ENCODE assay signal across 14 cellular contexts in the genomic region with DNA sequence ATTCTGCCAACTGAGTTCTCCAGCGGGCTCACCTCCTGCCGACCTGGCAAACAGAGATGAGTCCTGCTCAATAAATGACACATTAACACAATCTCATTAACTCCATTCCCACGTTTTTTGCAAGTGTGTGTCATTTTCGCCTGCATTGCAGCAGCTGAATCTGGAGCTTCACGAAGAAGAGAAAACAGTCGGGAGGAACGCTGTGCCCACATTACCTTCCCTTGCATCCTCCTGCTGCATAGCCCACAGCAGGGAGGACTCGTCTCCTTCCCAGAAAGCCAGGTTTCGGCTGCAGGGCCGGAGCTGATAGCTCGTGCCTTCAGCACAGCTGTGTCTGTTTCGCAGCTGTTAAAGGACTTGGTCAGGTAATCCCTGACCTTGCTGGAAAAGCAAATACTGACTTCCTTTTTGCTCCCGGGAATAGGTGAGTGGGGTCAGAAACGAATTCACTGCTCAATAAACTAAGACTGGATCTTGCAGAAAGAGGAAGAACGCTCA. TPM values are rescaled to one million over a fixed set of nuclear protein-coding genes. Genes with fewer than 3 reads are reported as not detected.
DNase-seq lines count a peak whose midpoint lies in the region; ATAC-seq and TF ChIP-seq lines count a peak whose summit lies in the region.
"Had no signal": no experiment of that assay in that cellular context is flagged by ENCODE, and none has a peak within 500 bp of the region (broad histone marks: within the 10 kb centered on the region; RNA-seq: fewer than 3 reads in every experiment).

No MANE protein-coding gene starts in this region.

- no peak overlapping the region for H3K4ac ChIP-seq in neuronal stem cell (ENCODE audit: low read length)

- no peak for TF ChIP-seq CTCF in epithelial cell of proximal tubule (conservative IDR thresholded peaks at IDR 0.05; ENCODE audit: low read depth, low read length)

- H3K27me3 Mint-ChIP-seq in activated T-cell treated with anti-CD3 and anti-CD28 coated beads, Interleukin-2, amount 50 U/mL, for 72 hours (ENCODE audit: low read depth): peaks cover 9% of the 10 kb centered on the region
- H3K27me3 Mint-ChIP-seq in activated T-cell treated with anti-CD3 and anti-CD28 coated beads, Interleukin-2, amount 50 U/mL, for 24 hours: peaks cover 28% of the 10 kb centered on the region

- H3K4me1 Mint-ChIP-seq in activated T-cell treated with anti-CD3 and anti-CD28 coated beads, Interleukin-2, amount 50 U/mL, for 72 hours (ENCODE audit: low read depth): no peaks in the 10 kb centered on the region
- no peaks in the 10 kb centered on the region for H3K4me1 Mint-ChIP-seq in activated T-cell treated with anti-CD3 and anti-CD28 coated beads, Interleukin-2, amount 50 U/mL, for 24 hours (ENCODE audit: low read depth)

- H3K18ac ChIP-seq in neuronal stem cell (ENCODE audit: low read length): peak overlapping the region; percentile 49

- H2BK12ac ChIP-seq in neuronal stem cell (ENCODE audit: low read length): no peak overlapping the region

- peaks cover 0 to 41% (median 6%) of the 10 kb centered on the region in 3 experiments for H3K27me3 ChIP-seq in neuronal stem cell (ENCODE audit: control insufficient read depth in 3 of 3, insufficient read depth in 3 of 3, low read depth in 1 of 3, low read length in 3 of 3)
- H3K27me3 ChIP-seq: SJSA1 had no signal

- no peaks in the 10 kb centered on the region for H3K9me3 ChIP-seq in neuronal stem cell (replicated peaks in 1 of 2; ENCODE audit: control insufficient read depth in 2 of 2, insufficient read depth in 1 of 2, low read depth in 1 of 2, low read length in 2 of 2)
- H3K9me3 ChIP-seq: SJSA1 had no signal

- no peak overlapping the region for H3K14ac ChIP-seq in neuronal stem cell (ENCODE audit: low read length)

- H2BK5ac ChIP-seq in neuronal stem cell (ENCODE audit: low read length): no peak overlapping the region

- ATAC-seq in activated T-cell treated with anti-CD3 and anti-CD28 coated beads, Interleukin-2, amount 50 U/mL, for 72 hours (replicated peaks in 1 of 2): no peak
- ATAC-seq in GM18505 (IDR thresholded peaks at IDR 0.05; ENCODE audit: unreplicated experiment) (no peak), GM21825 (IDR thresholded peaks at IDR 0.05; ENCODE audit: unreplicated experiment) (no peak)
- ATAC-seq: CD8-positive, alpha-beta T cell had no signal

- DNase-seq in DMS153 treated with DMSO at 0.1 percent for 48 hours (lab: John Stamatoyannopoulos, UW; ENCODE audit: unreplicated experiment) (peak; percentile 23), NCI-H69 (lab: John Stamatoyannopoulos, UW) (peak; percentile 71), epithelial cell of proximal tubule (ENCODE audit: low read depth) (no peak), neuronal stem cell (ENCODE audit: low spot score) (no peak)
- no peak for DNase-seq in activated T-cell treated with anti-CD3 and anti-CD28 coated beads, Interleukin-2, amount 50 U/mL, for 72 hours
- no peak for DNase-seq in activated T-cell treated with anti-CD3 and anti-CD28 coated beads, Interleukin-2, amount 50 U/mL, for 24 hours
- DNase-seq: activated CD4-positive, alpha-beta T cell treated with anti-CD3 and anti-CD28 coated beads for 1 hour; activated gamma-delta T cell; CD8-positive, alpha-beta T cell; NCI-H2107; stimulated activated CD4-positive, alpha-beta T cell treated with anti-CD3 and anti-CD28 coated beads, Interleukin-15, amount 100 ng/mL, for 24 hours had no signal

- H3K4me2 ChIP-seq in neuronal stem cell (ENCODE audit: insufficient read depth, low read length, poor library complexity, severe bottlenecking): peak overlapping the region; percentile 55

- no peak overlapping the region for H4K91ac ChIP-seq in neuronal stem cell (ENCODE audit: low read depth, low read length, poor library complexity)

- H3K27ac Mint-ChIP-seq in activated T-cell treated with anti-CD3 and anti-CD28 coated beads, Interleukin-2, amount 50 U/mL, for 72 hours: no peak overlapping the region
- no peak overlapping the region for H3K27ac Mint-ChIP-seq in activated T-cell treated with anti-CD3 and anti-CD28 coated beads, Interleukin-2, amount 50 U/mL, for 24 hours
- H3K27ac Mint-ChIP-seq: CD8-positive, alpha-beta T cell had no signal

- peak overlapping the region; percentile 68 for H2AFZ ChIP-seq in neuronal stem cell (ENCODE audit: low read length)

- TF ChIP-seq POLR2A in GM18505 (IDR thresholded peaks at IDR 0.05; ENCODE audit: borderline replicate concordance, extremely low read depth, insufficient read depth, insufficient read length): no peak

- H3K79me1 ChIP-seq in neuronal stem cell (ENCODE audit: low read depth, low read length): no peaks in the 10 kb centered on the region

- H4K8ac ChIP-seq in neuronal stem cell (ENCODE audit: low read depth, low read length): no peak overlapping the region

- peak overlapping the region; percentile 9 for H3K4me3 ChIP-seq in epithelial cell of proximal tubule (ENCODE audit: low read depth, low read length)
- no peak overlapping the region for H3K4me3 ChIP-seq in neuronal stem cell (ENCODE audit: low read length in 2 of 2)
- H3K4me3 ChIP-seq: SJSA1 had no signal

- H3K36me3 Mint-ChIP-seq in activated T-cell treated with anti-CD3 and anti-CD28 coated beads, Interleukin-2, amount 50 U/mL, for 72 hours (ENCODE audit: insufficient read depth in 2 of 2): no peaks in the 10 kb centered on the region
- H3K36me3 Mint-ChIP-seq in activated T-cell treated with anti-CD3 and anti-CD28 coated beads, Interleukin-2, amount 50 U/mL, for 24 hours (ENCODE audit: low read depth): no peaks in the 10 kb centered on the region
- H3K36me3 Mint-ChIP-seq: CD8-positive, alpha-beta T cell had no signal

- H2AK5ac ChIP-seq in neuronal stem cell (ENCODE audit: low read depth, low read length): no peak overlapping the region

- H2BK15ac ChIP-seq in neuronal stem cell (ENCODE audit: low read length): no peak overlapping the region

- H3K23ac ChIP-seq in neuronal stem cell (ENCODE audit: low read depth, low read length, poor library complexity): no peak overlapping the region

- H3K36me3 ChIP-seq in neuronal stem cell (replicated peaks in 1 of 2; ENCODE audit: control insufficient read depth in 2 of 2, insufficient read depth in 2 of 2, low read length in 2 of 2): no peaks in the 10 kb centered on the region
- H3K36me3 ChIP-seq: SJSA1 had no signal

- WGBS in neuronal stem cell (ENCODE audit: extremely low coverage in 2 of 2, insufficient read length in 2 of 2, insufficient replicate concordance in 1 of 2), 2 donors: no CpG with 5 or more reads among the region's 15 CpGs

- no peaks in the 10 kb centered on the region for H3K9me3 Mint-ChIP-seq in activated T-cell treated with anti-CD3 and anti-CD28 coated beads, Interleukin-2, amount 50 U/mL, for 72 hours
- no peaks in the 10 kb centered on the region for H3K9me3 Mint-ChIP-seq in activated T-cell treated with anti-CD3 and anti-CD28 coated beads, Interleukin-2, amount 50 U/mL, for 24 hours

- no peak overlapping the region for H3K4me3 Mint-ChIP-seq in activated T-cell treated with anti-CD3 and anti-CD28 coated beads, Interleukin-2, amount 50 U/mL, for 72 hours
- no peak overlapping the region for H3K4me3 Mint-ChIP-seq in activated T-cell treated with anti-CD3 and anti-CD28 coated beads, Interleukin-2, amount 50 U/mL, for 24 hours
- H3K4me3 Mint-ChIP-seq: CD8-positive, alpha-beta T cell had no signal

- H3K27ac ChIP-seq in neuronal stem cell (replicated peaks; ENCODE audit: low read length): no peak overlapping the region
- H3K27ac ChIP-seq: SJSA1 had no signal

- H3K9ac ChIP-seq in neuronal stem cell (ENCODE audit: low read depth, low read length, poor library complexity): no peak overlapping the region

- H3K4me1 ChIP-seq in neuronal stem cell (ENCODE audit: control insufficient read depth in 2 of 2, insufficient read depth in 1 of 2, low read depth in 1 of 2, low read length in 2 of 2): peaks cover 13 to 39% of the 10 kb centered on the region in 2 donors

- no peak overlapping the region for H2BK120ac ChIP-seq in neuronal stem cell (ENCODE audit: low read depth, low read length)

RNA-seq across cellular contexts. Expression of gene KANK4, which starts 33.2 kb away (rescaled TPM):
- under 0.01 TPM in 1 of 2 replicates, not detected in the other for total RNA-seq in epithelial cell of proximal tubule
- polyA plus RNA-seq in neuronal stem cell (2013, experiment 1 of 2): 2.5 TPM
- 2.6 TPM for polyA plus RNA-seq in neuronal stem cell (2013, experiment 2 of 2)
- total RNA-seq in activated T-cell treated with anti-CD3 and anti-CD28 coated beads, Interleukin-2, amount 50 U/mL, for 72 hours: not detected
- total RNA-seq: CD8-positive, alpha-beta T cell; SJSA1 had no signal

Comparison
In these comparisons a context has a peak if more than half of its experiments do, and no peak if none do; other contexts are left out.
1. DNase-seq: peak in DMS153 treated with DMSO at 0.1 percent for 48 hours (single experiment) and NCI-H69 (single experiment); none in epithelial cell of proximal tubule (single experiment), neuronal stem cell (single experiment), activated T-cell treated with anti-CD3 and anti-CD28 coated beads, Interleukin-2, amount 50 U/mL, for 72 hours (0 of 2) and activated T-cell treated with anti-CD3 and anti-CD28 coated beads, Interleukin-2, amount 50 U/mL, for 24 hours (single experiment).